In genomic region chr9:1170918-1171317, GRCh38 we compare ENCODE assay signal across 32 cellular contexts.
"Had no signal": no experiment of that assay in that cellular context is flagged by ENCODE, and none has a peak within 500 bp of the region (broad histone marks: within the 10 kb centered on the region; RNA-seq: fewer than 3 reads in every experiment).

No MANE protein-coding gene starts in this region.

- ATAC-seq: body of pancreas, left cardiac atrium, pancreas, sciatic nerve had no signal

- FAIRE-seq: frontal cortex, pancreas had no signal

- H3K9me3 ChIP-seq: adrenal gland, body of pancreas, colonic mucosa, prostate gland, thoracic aorta, vagina had no signal

- H3K4me3 ChIP-seq: adrenal gland, body of pancreas, colonic mucosa, pancreas, prostate gland, skin epidermis, thoracic aorta, upper lobe of left lung, vagina had no signal

- DNase-seq: activated CD4-positive, alpha-beta memory T cell treated with anti-CD3 and anti-CD28 coated beads for 36 hours; activated CD4-positive, alpha-beta T cell treated with anti-CD3 and anti-CD28 coated beads, Interleukin-2, amount 10 ng/mL, durations not matched to agents 24 days and 14 days; activated CD4-positive, CD25-positive, alpha-beta regulatory T cell treated with anti-CD3 and anti-CD28 coated beads, Interleukin-2, amount 50 U/mL, for 72 hours; activated CD8-positive, alpha-beta memory T cell treated with anti-CD3 and anti-CD28 coated beads, Interleukin-2, amount 50 U/mL, for 4 hours; activated effector memory CD4-positive, alpha-beta T cell treated with anti-CD3 and anti-CD28 coated beads, Interleukin-2, amount 50 U/mL, for 16 hours; activated naive CD4-positive, alpha-beta T cell treated with anti-CD3 and anti-CD28 coated beads for 36 hours; activated naive CD8-positive, alpha-beta T cell treated with anti-CD3 and anti-CD28 coated beads for 36 hours; activated T-cell treated with anti-CD3 and anti-CD28 coated beads, Interleukin-2, amount 50 U/mL, for 1 hour; adrenal gland; aorta; body of pancreas; cerebellar nuclear complex; colonic mucosa; effector memory CD4-positive, alpha-beta T cell; glutamatergic neuron; islet precursor cell; left cardiac atrium; mammary epithelial cell; naive B cell; nucleus accumbens; pancreas; retina; stimulated activated CD4-positive, alpha-beta T cell treated with anti-CD3 and anti-CD28 coated beads, Interleukin-12 subunit alpha, Interleukin-12 subunit beta, amount 100 ng/mL, for 4 hours; stimulated activated CD4-positive, alpha-beta T cell treated with anti-CD3 and anti-CD28 coated beads, Interleukin-4, amount 100 ng/mL, for 1 hour; T1000; upper lobe of left lung had no signal

- H3K27me3 ChIP-seq: adrenal gland, body of pancreas, colonic mucosa, pancreas, upper lobe of left lung, vagina had no signal

- H3K36me3 ChIP-seq: adrenal gland, colonic mucosa, pancreas, prostate gland, thoracic aorta, upper lobe of left lung, vagina had no signal

- H3K4me1 ChIP-seq: adrenal gland, body of pancreas, pancreas, prostate gland, upper lobe of left lung, vagina had no signal

- H3K27ac ChIP-seq: adrenal gland, body of pancreas, colonic mucosa, pancreas, prostate gland, skin epidermis, thoracic aorta, upper lobe of left lung, vagina had no signal
